ENCODE assay signal across 9 cellular contexts in genomic region chr1:12434174-12434573, GRCh38.
A peak's percentile ranks its signal among the peaks of the same experiment; 100 is the strongest.
DNase-seq lines count a peak whose midpoint lies in the region; ATAC-seq, FAIRE-seq and TF ChIP-seq lines count a peak whose summit lies in the region.
"Had no signal": no experiment of that assay in that cellular context is flagged by ENCODE, and none has a peak within 500 bp of the region (broad histone marks: within the 10 kb centered on the region; RNA-seq: fewer than 3 reads in every experiment).

No MANE protein-coding gene starts in this region.

- H3K4me1 Mint-ChIP-seq in activated CD4-positive, alpha-beta T cell treated with anti-CD3 and anti-CD28 coated beads, Interleukin-2, amount 10 ng/mL, durations not matched to agents 7 days and 5 days = peaks cover 65% of the 10 kb centered on the region

- peak; percentile 35 for ATAC-seq in HG03378 (IDR thresholded peaks at IDR 0.05; ENCODE audit: unreplicated experiment)
- no peak for ATAC-seq in GM21529 (IDR thresholded peaks at IDR 0.05; ENCODE audit: unreplicated experiment)

- DNase-seq in AG09309 (ENCODE audit: low read depth) (peak; percentile 60), osteoblast (ENCODE audit: insufficient read length, low spot score, missing footprints) (no peak), urothelium cell line (ENCODE audit: low spot score) (peak; percentile 38), G401 (ENCODE audit: low spot score) (no peak)
- peak; percentile 80 for DNase-seq in activated CD4-positive, alpha-beta T cell treated with anti-CD3 and anti-CD28 coated beads, Interleukin-2, amount 10 ng/mL, durations not matched to agents 7 days and 5 days
- DNase-seq in effector memory CD4-positive, alpha-beta T cell = peak; percentile 14 to 26 (median 15)

- in situ Hi-C loops in G401 (cut with HindIII; ENCODE audit: low sequenced_read_pairs) = no loop called here

- no peaks in the 10 kb centered on the region for H3K36me3 ChIP-seq in effector memory CD4-positive, alpha-beta T cell (ENCODE audit: control insufficient read depth, insufficient read depth, low read length)
- peaks cover 4% of the 10 kb centered on the region for H3K36me3 ChIP-seq in osteoblast (ENCODE audit: insufficient read depth, low read length)

- no peaks in the 10 kb centered on the region for H3K9me3 ChIP-seq in effector memory CD4-positive, alpha-beta T cell (ENCODE audit: control insufficient read depth, low read length)
- H3K9me3 ChIP-seq in osteoblast (ENCODE audit: low read depth, low read length) = no peaks in the 10 kb centered on the region

- no peak overlapping the region for H2AFZ ChIP-seq in osteoblast (ENCODE audit: low read length)

- FAIRE-seq in urothelium cell line (lab: Jason Lieb, UNC) = no peak
- FAIRE-seq: endometrium had no signal

- H3K4me3 ChIP-seq in AG09309 (ENCODE audit: control insufficient read depth, low read depth, low read length) = no peak overlapping the region
- no peak overlapping the region for H3K4me3 ChIP-seq in effector memory CD4-positive, alpha-beta T cell (ENCODE audit: insufficient read depth, low read depth, low read length, poor library complexity, severe bottlenecking)
- no peak overlapping the region for H3K4me3 ChIP-seq in osteoblast (ENCODE audit: insufficient read depth, low read length)

- POLR2A ChIA-PET in activated CD4-positive, alpha-beta T cell treated with anti-CD3 and anti-CD28 coated beads, Interleukin-2, amount 10 ng/mL, durations not matched to agents 7 days and 5 days (lab: Charles Lee) = interaction anchor here (0.6 to 1.2 kb wide), 3 partner anchors 35 to 180 kb away, joined by 3 to 6 read pairs (median 5); no protein-coding TSS in a partner anchor

- peak overlapping the region; percentile 83 for H3K27ac Mint-ChIP-seq in activated CD4-positive, alpha-beta T cell treated with anti-CD3 and anti-CD28 coated beads, Interleukin-2, amount 10 ng/mL, durations not matched to agents 7 days and 5 days

- peak overlapping the region; percentile 47 for H3K4me2 ChIP-seq in osteoblast (ENCODE audit: insufficient read depth, low read length)

- H3K27me3 Mint-ChIP-seq in activated CD4-positive, alpha-beta T cell treated with anti-CD3 and anti-CD28 coated beads, Interleukin-2, amount 10 ng/mL, durations not matched to agents 7 days and 5 days = no peaks in the 10 kb centered on the region

- H3K27me3 ChIP-seq in effector memory CD4-positive, alpha-beta T cell (replicated peaks; ENCODE audit: control insufficient read depth, insufficient read depth, low read length, poor library complexity, severe bottlenecking) = no peaks in the 10 kb centered on the region
- H3K27me3 ChIP-seq in osteoblast (ENCODE audit: insufficient read depth, low read length) = no peaks in the 10 kb centered on the region

- H3K27ac ChIP-seq in effector memory CD4-positive, alpha-beta T cell (ENCODE audit: insufficient read depth, low read length, poor library complexity, severe bottlenecking) = peak overlapping the region; percentile 47
- peak overlapping the region; percentile 65 for H3K27ac ChIP-seq in osteoblast (ENCODE audit: low read depth, low read length)

- CTCF ChIA-PET in activated CD4-positive, alpha-beta T cell treated with anti-CD3 and anti-CD28 coated beads, Interleukin-2, amount 10 ng/mL, durations not matched to agents 7 days and 5 days (lab: Charles Lee) = interaction anchor here (0.6 to 1.9 kb wide), 6 partner anchors 10 to 285 kb away, joined by 3 to 6 read pairs (median 4); no protein-coding TSS in a partner anchor

- peaks cover 48% of the 10 kb centered on the region for H3K36me3 Mint-ChIP-seq in activated CD4-positive, alpha-beta T cell treated with anti-CD3 and anti-CD28 coated beads, Interleukin-2, amount 10 ng/mL, durations not matched to agents 7 days and 5 days (ENCODE audit: low read depth)

- peaks cover 13% of the 10 kb centered on the region for H3K9me3 Mint-ChIP-seq in activated CD4-positive, alpha-beta T cell treated with anti-CD3 and anti-CD28 coated beads, Interleukin-2, amount 10 ng/mL, durations not matched to agents 7 days and 5 days

- H3K79me2 ChIP-seq in osteoblast (ENCODE audit: insufficient read depth, low read length) = no peaks in the 10 kb centered on the region

- H3K4me1 ChIP-seq in effector memory CD4-positive, alpha-beta T cell (ENCODE audit: control insufficient read depth, insufficient read depth, low read length, poor library complexity, severe bottlenecking) = peaks cover 34% of the 10 kb centered on the region
- H3K4me1 ChIP-seq in osteoblast (ENCODE audit: insufficient read depth, low read length) = peaks cover 54% of the 10 kb centered on the region

- peak overlapping the region; percentile 48 for H3K4me3 Mint-ChIP-seq in activated CD4-positive, alpha-beta T cell treated with anti-CD3 and anti-CD28 coated beads, Interleukin-2, amount 10 ng/mL, durations not matched to agents 7 days and 5 days

- no peaks in the 10 kb centered on the region for H4K20me1 ChIP-seq in osteoblast (ENCODE audit: insufficient read depth, low read length)

- TF ChIP-seq CTCF in AG09309 (IDR thresholded peaks at IDR 0.05; ENCODE audit: control insufficient read depth, insufficient read depth, low read depth, low read length, missing control alignments) (no peak), osteoblast (IDR thresholded peaks at IDR 0.05; ENCODE audit: extremely low read depth, low read depth, low read length) (no peak)

Comparison
In these comparisons a context has a peak if more than half of its experiments do, and no peak if none do; other contexts are left out.
1. DNase-seq: peak in AG09309 (single experiment), activated CD4-positive, alpha-beta T cell treated with anti-CD3 and anti-CD28 coated beads, Interleukin-2, amount 10 ng/mL, durations not matched to agents 7 days and 5 days (single experiment), effector memory CD4-positive, alpha-beta T cell (3 of 3) and urothelium cell line (single experiment); none in osteoblast (single experiment) and G401 (single experiment).